ENCODE assay signal across 8 cellular contexts in the genomic region with DNA sequence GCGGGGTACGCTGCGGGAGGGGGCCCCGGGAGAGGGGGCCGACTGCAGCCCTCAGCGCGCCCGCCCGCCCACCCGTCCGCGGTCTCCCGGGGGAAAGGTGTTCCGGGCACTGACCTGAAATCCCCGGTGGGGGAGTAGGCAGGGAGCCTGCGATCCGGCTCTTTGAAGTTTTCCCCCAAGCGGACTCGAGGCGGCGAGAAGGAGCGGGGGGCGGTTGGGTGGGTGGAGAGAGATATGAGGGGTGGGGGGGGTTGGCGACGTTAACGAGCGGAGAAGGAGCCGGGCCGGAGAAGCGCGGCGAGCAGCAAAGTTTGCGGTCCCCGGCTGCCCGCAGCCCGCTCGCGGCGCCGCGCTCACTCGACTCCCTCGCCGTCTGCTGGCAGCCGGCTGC. TPM values are rescaled to one million over a fixed set of nuclear protein-coding genes. Genes with fewer than 3 reads are reported as not detected.
DNase-seq lines count a peak whose midpoint lies in the region; ATAC-seq and TF ChIP-seq lines count a peak whose summit lies in the region.

No MANE protein-coding gene starts in this region.

- ATAC-seq in CD8-positive, alpha-beta T cell = no peak
- ATAC-seq in HG03378 (IDR thresholded peaks at IDR 0.05; ENCODE audit: unreplicated experiment) = no peak

- H3K4me2 ChIP-seq in neural cell (ENCODE audit: low read length) = no peak overlapping the region

- peak overlapping the region; percentile 93 for H3K27ac Mint-ChIP-seq in CD8-positive, alpha-beta T cell
- peak overlapping the region; percentile 84 for H3K27ac Mint-ChIP-seq in dendritic cell treated with granulocyte-macrophage colony-stimulating factor and Interleukin-4, amounts not matched to agents 40 ng/mL and 50 ng/mL, for 4 days

- no peak for TF ChIP-seq POLR2A in NB4 (IDR thresholded peaks at IDR 0.05; ENCODE audit: extremely low read depth, insufficient read length)

- H3K36me3 Mint-ChIP-seq in CD8-positive, alpha-beta T cell = peaks cover 6% of the 10 kb centered on the region
- H3K36me3 Mint-ChIP-seq in dendritic cell treated with granulocyte-macrophage colony-stimulating factor and Interleukin-4, amounts not matched to agents 40 ng/mL and 50 ng/mL, for 4 days (ENCODE audit: low read depth) = peaks cover 11% of the 10 kb centered on the region

- no peaks in the 10 kb centered on the region for H3K9me2 ChIP-seq in neural cell (ENCODE audit: insufficient read depth, low read length)

- H3K4me3 ChIP-seq in CD8-positive, alpha-beta T cell (ENCODE audit: low read depth, low read length) = peak overlapping the region; percentile 39
- H3K4me3 ChIP-seq in NB4 (ENCODE audit: low read depth, low read length) = peak overlapping the region; percentile 78
- H3K4me3 ChIP-seq in neural cell (ENCODE audit: low read length) = peak overlapping the region; percentile 79

- H3F3A ChIP-seq in neural cell (ENCODE audit: insufficient read depth, low read length, poor library complexity, severe bottlenecking) = no peaks in the 10 kb centered on the region

- no peak for TF ChIP-seq CTCF in CD8-positive, alpha-beta T cell (IDR thresholded peaks at IDR 0.05)
- TF ChIP-seq CTCF in NB4 (IDR thresholded peaks at IDR 0.05; ENCODE audit: low read depth, low read length) (no peak), neural cell (IDR thresholded peaks at IDR 0.05; ENCODE audit: poor library complexity, severe bottlenecking) (no peak)

- H3K79me2 ChIP-seq in neural cell (replicated peaks; ENCODE audit: insufficient read depth, low read length) = peaks cover 19% of the 10 kb centered on the region

- TF ChIP-seq EP300 in neural cell (conservative IDR thresholded peaks at IDR 0.05; ENCODE audit: poor library complexity, severe bottlenecking) = no peak

- peak overlapping the region; percentile 80 for H3K9ac ChIP-seq in neural cell (ENCODE audit: low read length)

- peak in 3 of 7 experiments; percentile 34 to 39 (median 36) for DNase-seq in CD8-positive, alpha-beta T cell
- DNase-seq in NB4 (ENCODE audit: low read depth) (peak; percentile 58), COR-L47 (lab: John Stamatoyannopoulos, UW) (no peak), NCI-H146 (lab: John Stamatoyannopoulos, UW) (no peak), medulla oblongata (ENCODE audit: extremely low spot score) (no peak)

- POLR2A ChIA-PET in CD8-positive, alpha-beta T cell (lab: Charles Lee) = interaction anchor here (0.7 to 5.9 kb wide), 17 partner anchors 8 to 323 kb away, joined by 3 to 106 read pairs (median 4); no protein-coding TSS in a partner anchor

- H3K27ac ChIP-seq in CD8-positive, alpha-beta T cell (ENCODE audit: low read depth, low read length) = no peak overlapping the region
- peak overlapping the region; percentile 82 for H3K27ac ChIP-seq in neural cell (ENCODE audit: low read length)

- no peaks in the 10 kb centered on the region for H3K27me3 Mint-ChIP-seq in CD8-positive, alpha-beta T cell (ENCODE audit: low read depth)
- H3K27me3 Mint-ChIP-seq in dendritic cell treated with granulocyte-macrophage colony-stimulating factor and Interleukin-4, amounts not matched to agents 40 ng/mL and 50 ng/mL, for 4 days = peaks cover 9% of the 10 kb centered on the region

- H4K20me1 ChIP-seq in neural cell (ENCODE audit: insufficient read depth) = no peaks in the 10 kb centered on the region

- H3K4me3 Mint-ChIP-seq in CD8-positive, alpha-beta T cell = peak overlapping the region; percentile 94
- peak overlapping the region; percentile 83 for H3K4me3 Mint-ChIP-seq in dendritic cell treated with granulocyte-macrophage colony-stimulating factor and Interleukin-4, amounts not matched to agents 40 ng/mL and 50 ng/mL, for 4 days

- no peaks in the 10 kb centered on the region for H3K9me3 ChIP-seq in CD8-positive, alpha-beta T cell (ENCODE audit: low read length)
- H3K9me3 ChIP-seq in neural cell (ENCODE audit: low read length) = no peaks in the 10 kb centered on the region

- H2AFZ ChIP-seq in neural cell (ENCODE audit: low read depth, low read length) = no peak overlapping the region

- H3K4me1 ChIP-seq in CD8-positive, alpha-beta T cell (ENCODE audit: insufficient read depth, low read length) = peaks cover 22% of the 10 kb centered on the region

- no peaks in the 10 kb centered on the region for H3K27me3 ChIP-seq in CD8-positive, alpha-beta T cell (ENCODE audit: insufficient read depth, low read length)
- H3K27me3 ChIP-seq in neural cell (ENCODE audit: insufficient read depth, low read depth, low read length) = no peaks in the 10 kb centered on the region

- H3K36me3 ChIP-seq in CD8-positive, alpha-beta T cell (ENCODE audit: insufficient read depth, low read length) = no peaks in the 10 kb centered on the region
- H3K36me3 ChIP-seq in neural cell (ENCODE audit: insufficient read depth, low read length) = no peaks in the 10 kb centered on the region

- TF ChIP-seq RAD21 in neural cell (conservative IDR thresholded peaks at IDR 0.05) = no peak

- peaks cover 31% of the 10 kb centered on the region for H3K4me1 Mint-ChIP-seq in CD8-positive, alpha-beta T cell (ENCODE audit: low read depth)
- H3K4me1 Mint-ChIP-seq in dendritic cell treated with granulocyte-macrophage colony-stimulating factor and Interleukin-4, amounts not matched to agents 40 ng/mL and 50 ng/mL, for 4 days (ENCODE audit: low read depth) = peaks cover 49% of the 10 kb centered on the region

- CTCF ChIA-PET in CD8-positive, alpha-beta T cell (lab: Charles Lee) = interaction anchor here (0.7 to 2.3 kb wide), 5 partner anchors 56 to 84 kb away, joined by 3 to 7 read pairs (median 4); no protein-coding TSS in a partner anchor

- no peaks in the 10 kb centered on the region for H3K9me3 Mint-ChIP-seq in CD8-positive, alpha-beta T cell
- no peaks in the 10 kb centered on the region for H3K9me3 Mint-ChIP-seq in dendritic cell treated with granulocyte-macrophage colony-stimulating factor and Interleukin-4, amounts not matched to agents 40 ng/mL and 50 ng/mL, for 4 days

- intact Hi-C loops in CD8-positive, alpha-beta T cell (cut with DNase I, micrococcal nuclease) = loop anchor here (1.0 to 10.0 kb wide), 8 partner anchors 8 to 1292 kb away; a partner anchor contains a TSS
- intact Hi-C loops in dendritic cell treated with granulocyte-macrophage colony-stimulating factor and Interleukin-4, amounts not matched to agents 40 ng/mL and 50 ng/mL, for 4 days (cut with micrococcal nuclease) = loop anchor here (10.0 kb wide), 1 partner anchor 82 kb away; no protein-coding TSS in a partner anchor

TF ChIP-seq in neural cell, 6 proteins besides CTCF, POLR2A, EP300 and RAD21:
- TF ChIP-seq, protein P1, sequence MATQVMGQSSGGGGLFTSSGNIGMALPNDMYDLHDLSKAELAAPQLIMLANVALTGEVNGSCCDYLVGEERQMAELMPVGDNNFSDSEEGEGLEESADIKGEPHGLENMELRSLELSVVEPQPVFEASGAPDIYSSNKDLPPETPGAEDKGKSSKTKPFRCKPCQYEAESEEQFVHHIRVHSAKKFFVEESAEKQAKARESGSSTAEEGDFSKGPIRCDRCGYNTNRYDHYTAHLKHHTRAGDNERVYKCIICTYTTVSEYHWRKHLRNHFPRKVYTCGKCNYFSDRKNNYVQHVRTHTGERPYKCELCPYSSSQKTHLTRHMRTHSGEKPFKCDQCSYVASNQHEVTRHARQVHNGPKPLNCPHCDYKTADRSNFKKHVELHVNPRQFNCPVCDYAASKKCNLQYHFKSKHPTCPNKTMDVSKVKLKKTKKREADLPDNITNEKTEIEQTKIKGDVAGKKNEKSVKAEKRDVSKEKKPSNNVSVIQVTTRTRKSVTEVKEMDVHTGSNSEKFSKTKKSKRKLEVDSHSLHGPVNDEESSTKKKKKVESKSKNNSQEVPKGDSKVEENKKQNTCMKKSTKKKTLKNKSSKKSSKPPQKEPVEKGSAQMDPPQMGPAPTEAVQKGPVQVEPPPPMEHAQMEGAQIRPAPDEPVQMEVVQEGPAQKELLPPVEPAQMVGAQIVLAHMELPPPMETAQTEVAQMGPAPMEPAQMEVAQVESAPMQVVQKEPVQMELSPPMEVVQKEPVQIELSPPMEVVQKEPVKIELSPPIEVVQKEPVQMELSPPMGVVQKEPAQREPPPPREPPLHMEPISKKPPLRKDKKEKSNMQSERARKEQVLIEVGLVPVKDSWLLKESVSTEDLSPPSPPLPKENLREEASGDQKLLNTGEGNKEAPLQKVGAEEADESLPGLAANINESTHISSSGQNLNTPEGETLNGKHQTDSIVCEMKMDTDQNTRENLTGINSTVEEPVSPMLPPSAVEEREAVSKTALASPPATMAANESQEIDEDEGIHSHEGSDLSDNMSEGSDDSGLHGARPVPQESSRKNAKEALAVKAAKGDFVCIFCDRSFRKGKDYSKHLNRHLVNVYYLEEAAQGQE (IDR thresholded peaks at IDR 0.05; ENCODE audit: borderline replicate concordance) = no peak
TF ChIP-seq in neural cell: peak in this region for 0.

RNA-seq across cellular contexts. Expression of a gene that starts 0.7 kb away (rescaled TPM):
- 10 to 100 TPM; 35.5 to 38.5 TPM for total RNA-seq in CD8-positive, alpha-beta T cell
- polyA plus RNA-seq in neural cell = 18.0 and 23.7 TPM in 2 replicates
- 49.7 and 72.6 TPM in 2 replicates for polyA minus RNA-seq in neural cell
